In genomic region chr2:110725859-110726258, GRCh38 we compare ENCODE assay signal across 21 cellular contexts. TPM values are rescaled to one million over a fixed set of nuclear protein-coding genes. Genes with fewer than 3 reads are reported as not detected.
A peak's percentile ranks its signal among the peaks of the same experiment; 100 is the strongest.
DNase-seq lines count a peak whose midpoint lies in the region; ATAC-seq, FAIRE-seq and TF ChIP-seq lines count a peak whose summit lies in the region.
"Had no signal": no experiment of that assay in that cellular context is flagged by ENCODE, and none has a peak within 500 bp of the region (broad histone marks: within the 10 kb centered on the region; RNA-seq: fewer than 3 reads in every experiment).

No MANE protein-coding gene starts in this region.

- intact Hi-C loops in HepG2 (cut with micrococcal nuclease; ENCODE audit: unreplicated experiment) (no loop called here), right lobe of liver (cut with DNase I) (no loop called here)

- no peak for TF ChIP-seq CTCF in HepG2 (CRISPR knock-in tag; IDR thresholded peaks at IDR 0.05)
- TF ChIP-seq CTCF in right lobe of liver (IDR thresholded peaks at IDR 0.05): no peak
- TF ChIP-seq CTCF in GM23338 (conservative IDR thresholded peaks at IDR 0.05; ENCODE audit: low read depth in 2 of 2): no peak
- no peak for TF ChIP-seq CTCF in bronchial epithelial cell (IDR thresholded peaks at IDR 0.05; ENCODE audit: insufficient read depth, low read length, severe bottlenecking)

- no CpG with 5 or more reads among the region's 3 CpGs for WGBS in HepG2 (ENCODE audit: low lambda C conversion rate)
- no CpG with 5 or more reads among the region's 3 CpGs for WGBS in right lobe of liver (ENCODE audit: insufficient coverage, low coverage, low lambda C conversion rate, missing lambda C conversion rate)

- H2AFZ ChIP-seq in HepG2 (ENCODE audit: low read length): no peak overlapping the region
- peak overlapping the region; percentile 18; the same call in 1 of the 2 replicates for H2AFZ ChIP-seq in GM23338
- H2AFZ ChIP-seq: GM23248 had no signal

- H3K27me3 Mint-ChIP-seq in GM23338 (ENCODE audit: insufficient read depth, low read depth, poor library complexity): peaks cover 8% of the 10 kb centered on the region

- H3K27ac Mint-ChIP-seq in GM23338: no peak overlapping the region
- H3K27ac Mint-ChIP-seq: CD4-positive, CD25-positive, alpha-beta regulatory T cell had no signal

- H3K4me1 Mint-ChIP-seq in GM23338: peaks cover 26% of the 10 kb centered on the region
- H3K4me1 Mint-ChIP-seq: CD4-positive, CD25-positive, alpha-beta regulatory T cell had no signal

- no peaks in the 10 kb centered on the region for H3K79me2 ChIP-seq in HepG2 (ENCODE audit: insufficient read depth, low read length)
- H3K79me2 ChIP-seq in GM23338 (replicated peaks; ENCODE audit: insufficient read depth): no peaks in the 10 kb centered on the region

- BruUV-seq in HepG2 (replicated peaks; lab: Mats Ljungman, UMichigan): no TSS peak

- peaks cover 5% of the 10 kb centered on the region; the same call in 2 of the 3 replicates for H3K9me3 Mint-ChIP-seq in GM23338
- H3K9me3 Mint-ChIP-seq: CD4-positive, CD25-positive, alpha-beta regulatory T cell had no signal

- no peaks in the 10 kb centered on the region for H3F3A ChIP-seq in GM23338 (replicated peaks; ENCODE audit: low read depth)

- CTCF ChIA-PET in HepG2 (lab: Yijun Ruan, JAX; ENCODE audit: low intra/inter-chr PET ratio, low total read pairs): no interaction called here

- H3K36me3 Mint-ChIP-seq in GM23338 (ENCODE audit: low read depth): no peaks in the 10 kb centered on the region; the same call in 2 of the 3 replicates
- H3K36me3 Mint-ChIP-seq: CD4-positive, CD25-positive, alpha-beta regulatory T cell had no signal

- no peaks in the 10 kb centered on the region for H3K9me3 ChIP-seq in HepG2 (ENCODE audit: low read length)
- no peaks in the 10 kb centered on the region for H3K9me3 ChIP-seq in right lobe of liver
- H3K9me3 ChIP-seq: Caco-2 had no signal

- H3K27ac ChIP-seq in HepG2 (ENCODE audit: extremely low read length, insufficient read depth, low read length) (no peak overlapping the region), right lobe of liver (no peak overlapping the region), GM23338 (ENCODE audit: low read depth) (no peak overlapping the region)
- H3K27ac ChIP-seq: GM23248 had no signal

- H4K20me1 ChIP-seq in HepG2 (ENCODE audit: insufficient read depth, low read length) (no peaks in the 10 kb centered on the region; the same call in 1 of the 2 replicates), GM23338 (replicated peaks; ENCODE audit: insufficient read depth) (no peaks in the 10 kb centered on the region)

- H3K36me3 ChIP-seq in HepG2 (replicated peaks in 1 of 2; ENCODE audit: control insufficient read depth in 1 of 2, insufficient read depth in 2 of 2, low read length in 2 of 2) (no peaks in the 10 kb centered on the region), right lobe of liver (no peaks in the 10 kb centered on the region), GM23338 (ENCODE audit: insufficient read depth) (no peaks in the 10 kb centered on the region; the same call in 1 of the 2 replicates), bronchial epithelial cell (ENCODE audit: control insufficient read depth, insufficient read depth, low read length) (no peaks in the 10 kb centered on the region)

- peaks cover 8% of the 10 kb centered on the region; the same call in 1 of the 2 replicates for H3K9me2 ChIP-seq in GM23338 (ENCODE audit: insufficient read depth)

- in situ Hi-C loops in HepG2 (cut with HindIII; ENCODE audit: extremely low pct_ligation_motif_present, low pct_unique_long_range_greater_than_20kb): no loop called here

- H3K27me3 ChIP-seq in HepG2 (ENCODE audit: control insufficient read depth in 1 of 2, insufficient read depth in 2 of 2, low read length in 2 of 2) (peaks cover 5 to 63% of the 10 kb centered on the region in 2 experiments), right lobe of liver (no peaks in the 10 kb centered on the region), GM23338 (ENCODE audit: insufficient read depth) (no peaks in the 10 kb centered on the region), bronchial epithelial cell (ENCODE audit: control insufficient read depth, insufficient read depth, low read length) (peaks cover 2% of the 10 kb centered on the region)

- FAIRE-seq in HepG2 (lab: Jason Lieb, UNC) (no peak), bronchial epithelial cell (lab: Jason Lieb, UNC) (peak; percentile 47)
- FAIRE-seq: D721Med, GM12892, GM18507, H54 had no signal

- peak; percentile 29; the same call in 2 of the 3 replicates for ATAC-seq in HepG2
- no peak for ATAC-seq in right lobe of liver
- no peak for ATAC-seq in GM23338

- no peak overlapping the region for H3K9ac ChIP-seq in HepG2 (ENCODE audit: insufficient read depth, low read depth, low read length)
- H3K9ac ChIP-seq: GM23248 had no signal

- no peak for DNase-seq in HepG2 (ENCODE audit: low spot score)
- no peak for DNase-seq in right lobe of liver
- no peak for DNase-seq in GM23338 (ENCODE audit: low spot score)
- no peak for DNase-seq in bronchial epithelial cell (ENCODE audit: low read depth)
- DNase-seq in NCI-H2171 (lab: John Stamatoyannopoulos, UW): no peak
- no peak for DNase-seq in NCI-H2227 (lab: John Stamatoyannopoulos, UW; ENCODE audit: unreplicated experiment)
- DNase-seq in UCSD-AML1 (lab: John Stamatoyannopoulos, UW; ENCODE audit: unreplicated experiment): no peak
- DNase-seq: 8988T; C1 segment of cervical spinal cord; Caco-2; CD4-positive, CD25-positive, alpha-beta regulatory T cell; GDM1; GM23248; HCEC 1CT had no signal

- no peak overlapping the region for H3K4me3 Mint-ChIP-seq in GM23338
- H3K4me3 Mint-ChIP-seq: CD4-positive, CD25-positive, alpha-beta regulatory T cell had no signal

- TF ChIP-seq POLR2A in HepG2 (IDR thresholded peaks at IDR 0.05; ENCODE audit: insufficient read depth in 1 of 2, low read depth in 2 of 2, low read length in 2 of 2): no peak
- TF ChIP-seq POLR2A in right lobe of liver (IDR thresholded peaks at IDR 0.05): no peak

- TF ChIP-seq RAD21 in HepG2 (CRISPR knock-in tag; IDR thresholded peaks at IDR 0.05): no peak

- H3K4me2 ChIP-seq in HepG2 (ENCODE audit: low read depth, low read length) (no peak overlapping the region), GM23338 (no peak overlapping the region)

- TF ChIP-seq EP300 in HepG2 (IDR thresholded peaks at IDR 0.05; ENCODE audit: low read depth in 2 of 2, low read length in 2 of 2): no peak
- no peak for TF ChIP-seq EP300 in HepG2 (CRISPR knock-in tag; IDR thresholded peaks at IDR 0.05; ENCODE audit: borderline replicate concordance)

- POLR2A ChIA-PET in HepG2 (lab: Yijun Ruan, JAX): no interaction called here

- H3K4me1 ChIP-seq in HepG2 (ENCODE audit: insufficient read depth, low read length): no peaks in the 10 kb centered on the region
- peaks cover 0 to 5% (median 0%) of the 10 kb centered on the region in 4 donors for H3K4me1 ChIP-seq in right lobe of liver
- peaks cover 18% of the 10 kb centered on the region for H3K4me1 ChIP-seq in GM23338 (ENCODE audit: insufficient read depth)
- H3K4me1 ChIP-seq: Caco-2 had no signal

- H3K4me3 ChIP-seq in HepG2 (replicated peaks in 1 of 3; ENCODE audit: insufficient read depth in 1 of 3, low read depth in 2 of 3, low read length in 3 of 3) (no peak overlapping the region), right lobe of liver (no peak overlapping the region), GM23338 (no peak overlapping the region), bronchial epithelial cell (ENCODE audit: low read depth, low read length) (no peak overlapping the region)
- H3K4me3 ChIP-seq: GM23248 had no signal

RNA-seq across cellular contexts. Expression of gene ACOXL, which starts 6.5 kb away (rescaled TPM):
- total RNA-seq in HepG2 (2016; rRNA removed; fragmentation: Illumina TruSeq; extraction: Trizol): not detected in 2 replicates
- total RNA-seq in HepG2 (2016; cell fraction: cytosol; rRNA removed; fragmentation: Illumina TruSeq; extraction: Trizol; ENCODE audit: low read depth): not detected in 2 replicates
- not detected in 2 replicates for total RNA-seq in HepG2 (2016; cell fraction: insoluble cytoplasmic fraction; rRNA removed; fragmentation: Illumina TruSeq; extraction: Trizol)
- total RNA-seq in HepG2 (2016; cell fraction: membrane; rRNA removed; fragmentation: Illumina TruSeq; extraction: Trizol): not detected in 2 replicates
- total RNA-seq in HepG2 (2016; cell fraction: nucleus; rRNA removed; fragmentation: Illumina TruSeq; extraction: Trizol): not detected in 2 replicates
- polyA plus RNA-seq in HepG2 (2011; rRNA removed): not detected in 2 replicates
- not detected in 2 replicates for polyA plus RNA-seq in HepG2 (2011; cell fraction: cytosol; rRNA removed)
- polyA plus RNA-seq in HepG2 (2011; cell fraction: nucleus; rRNA removed): not detected in 2 replicates
- polyA plus RNA-seq in HepG2 (2012): 0.11 TPM in 1 of 2 replicates, not detected in the other
- polyA plus RNA-seq in HepG2 (2016; cell fraction: cytosol; fragmentation: Illumina TruSeq; extraction: Trizol; ENCODE audit: low read depth): not detected in 2 replicates
- not detected in 2 replicates for polyA plus RNA-seq in HepG2 (2016; cell fraction: insoluble cytoplasmic fraction; fragmentation: Illumina TruSeq; extraction: Trizol; ENCODE audit: low read depth)
- not detected in 2 replicates for polyA plus RNA-seq in HepG2 (2016; cell fraction: membrane; fragmentation: Illumina TruSeq; extraction: Trizol; ENCODE audit: low read depth)
- polyA plus RNA-seq in HepG2 (2016; cell fraction: nucleus; fragmentation: Illumina TruSeq; extraction: Trizol; ENCODE audit: insufficient read depth, low read depth): not detected in 2 replicates
- polyA minus RNA-seq in HepG2 (2011; rRNA and poly(A)+ RNA removed; ENCODE audit: low replicate concordance): not detected in 2 replicates
- not detected in 2 replicates for polyA minus RNA-seq in HepG2 (2011; cell fraction: cytosol; rRNA and poly(A)+ RNA removed)
- not detected in 2 replicates for polyA minus RNA-seq in HepG2 (2011; cell fraction: nucleus; rRNA and poly(A)+ RNA removed)
- total RNA-seq in right lobe of liver: not detected
- total RNA-seq in GM23338 (2014; rRNA removed; shearing (Covaris generic)): 14.7 and 15.7 TPM in 2 replicates
- polyA plus RNA-seq in GM23338 (2016; fragmentation: Nextera tagmentation; extraction: Ambion mirVana): 8.2 and 9.0 TPM in 2 replicates
- total RNA-seq in bronchial epithelial cell: not detected in 2 replicates
- total RNA-seq: A673; CD4-positive, CD25-positive, alpha-beta regulatory T cell; Daoy; GM23248 had no signal
- polyA plus RNA-seq: AG04450, GM23248 had no signal

RNA-seq across cellular contexts. Expression of gene BUB1, which starts 48.0 kb away (rescaled TPM):
- total RNA-seq in HepG2 (2016; rRNA removed; fragmentation: Illumina TruSeq; extraction: Trizol) (52.6 and 84.1 TPM in 2 replicates), right lobe of liver (1 to 10 TPM in 3 of 6 experiments, under 1 TPM in 3; 0.33 to 3.3 (median 1.4) TPM), bronchial epithelial cell (1.2 and 1.3 TPM in 2 replicates)
- total RNA-seq in HepG2 (2016; cell fraction: cytosol; rRNA removed; fragmentation: Illumina TruSeq; extraction: Trizol; ENCODE audit: low read depth): 14.4 and 21.2 TPM in 2 replicates
- total RNA-seq in HepG2 (2016; cell fraction: insoluble cytoplasmic fraction; rRNA removed; fragmentation: Illumina TruSeq; extraction: Trizol): 53.4 and 80.3 TPM in 2 replicates
- total RNA-seq in HepG2 (2016; cell fraction: membrane; rRNA removed; fragmentation: Illumina TruSeq; extraction: Trizol): 21.2 and 25.6 TPM in 2 replicates
- total RNA-seq in HepG2 (2016; cell fraction: nucleus; rRNA removed; fragmentation: Illumina TruSeq; extraction: Trizol): 62.6 and 67.1 TPM in 2 replicates
- polyA plus RNA-seq in HepG2 (2011; rRNA removed) (15.2 and 27.8 TPM in 2 replicates), GM23338 (2016; fragmentation: Nextera tagmentation; extraction: Ambion mirVana) (50.8 and 59.4 TPM in 2 replicates)
- 12.7 and 14.5 TPM in 2 replicates for polyA plus RNA-seq in HepG2 (2011; cell fraction: cytosol; rRNA removed)
- 11.0 and 14.9 TPM in 2 replicates for polyA plus RNA-seq in HepG2 (2011; cell fraction: nucleus; rRNA removed)
- polyA plus RNA-seq in HepG2 (2012): 12.0 and 29.8 TPM in 2 replicates
- 6.3 and 8.5 TPM in 2 replicates for polyA plus RNA-seq in HepG2 (2016; cell fraction: cytosol; fragmentation: Illumina TruSeq; extraction: Trizol; ENCODE audit: low read depth)
- 66.9 and 69.6 TPM in 2 replicates for polyA plus RNA-seq in HepG2 (2016; cell fraction: insoluble cytoplasmic fraction; fragmentation: Illumina TruSeq; extraction: Trizol; ENCODE audit: low read depth)
- 8.4 and 12.9 TPM in 2 replicates for polyA plus RNA-seq in HepG2 (2016; cell fraction: membrane; fragmentation: Illumina TruSeq; extraction: Trizol; ENCODE audit: low read depth)
- polyA plus RNA-seq in HepG2 (2016; cell fraction: nucleus; fragmentation: Illumina TruSeq; extraction: Trizol; ENCODE audit: insufficient read depth, low read depth): 38.8 and 40.6 TPM in 2 replicates
- 37.0 and 58.7 TPM in 2 replicates for polyA minus RNA-seq in HepG2 (2011; rRNA and poly(A)+ RNA removed; ENCODE audit: low replicate concordance)
- 18.4 and 31.0 TPM in 2 replicates for polyA minus RNA-seq in HepG2 (2011; cell fraction: cytosol; rRNA and poly(A)+ RNA removed)
- 74.3 and 94.2 TPM in 2 replicates for polyA minus RNA-seq in HepG2 (2011; cell fraction: nucleus; rRNA and poly(A)+ RNA removed)
- 178 and 184 TPM in 2 replicates for total RNA-seq in GM23338 (2014; rRNA removed; shearing (Covaris generic))

Comparison
In these comparisons a context has a peak if more than half of its experiments do, and no peak if none do; other contexts are left out.
1. RNA of gene ACOXL, which starts 6.5 kb away (total RNA-seq): 14.7 to 15.7 TPM in GM23338; not detected in right lobe of liver, not detected in HepG2 and not detected in bronchial epithelial cell; every median in the first group is over 10 times any median in the second.